ENCODE assay signal across 15 cellular contexts in the genomic region with DNA sequence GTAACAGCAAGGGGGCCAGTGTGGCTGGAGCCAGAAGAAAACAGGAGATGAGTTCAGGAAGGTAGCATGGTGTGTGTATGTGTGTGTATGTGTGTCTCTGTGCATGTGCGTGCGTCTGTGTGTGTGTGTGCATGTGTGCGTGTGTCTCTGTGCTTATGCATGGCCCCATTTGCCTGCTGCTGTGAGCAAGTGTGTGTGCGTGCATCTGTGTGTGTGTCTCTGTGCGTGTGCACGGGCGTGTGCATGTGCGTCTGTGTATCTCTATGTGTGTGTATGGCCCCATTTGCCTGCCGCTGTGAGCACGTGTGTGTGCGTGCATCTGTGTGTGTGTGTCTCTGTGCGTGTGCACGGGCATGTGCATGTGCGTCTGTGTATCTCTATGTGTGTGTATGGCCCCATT. TPM values are rescaled to one million over a fixed set of nuclear protein-coding genes. Genes with fewer than 3 reads are reported as not detected.
DNase-seq lines count a peak whose midpoint lies in the region; ATAC-seq, FAIRE-seq and TF ChIP-seq lines count a peak whose summit lies in the region.
"Had no signal": no experiment of that assay in that cellular context is flagged by ENCODE, and none has a peak within 500 bp of the region (broad histone marks: within the 10 kb centered on the region; RNA-seq: fewer than 3 reads in every experiment).

No MANE protein-coding gene starts in this region.

- intact Hi-C loops in HepG2 (cut with micrococcal nuclease; ENCODE audit: unreplicated experiment) = no loop called here
- intact Hi-C loops in right lobe of liver (cut with DNase I) = no loop called here
- intact Hi-C loops in upper lobe of right lung (cut with DNase I) = no loop called here
- intact Hi-C loops in left cardiac atrium (cut with DNase I) = no loop called here

- no peaks in the 10 kb centered on the region for H3K79me2 ChIP-seq in HepG2 (ENCODE audit: insufficient read depth, low read length)

- H3K27me3 ChIP-seq in HepG2 (ENCODE audit: control insufficient read depth in 1 of 2, insufficient read depth in 2 of 2, low read length in 2 of 2) (no peaks in the 10 kb centered on the region), right lobe of liver (no peaks in the 10 kb centered on the region), bronchial epithelial cell (ENCODE audit: control insufficient read depth, insufficient read depth, low read length) (no peaks in the 10 kb centered on the region), upper lobe of right lung (no peaks in the 10 kb centered on the region)
- H3K27me3 ChIP-seq: BLaER1 had no signal

- no peak for TF ChIP-seq POLR2A in HepG2 (IDR thresholded peaks at IDR 0.05; ENCODE audit: insufficient read depth in 1 of 2, low read depth in 2 of 2, low read length in 2 of 2)
- TF ChIP-seq POLR2A in right lobe of liver (IDR thresholded peaks at IDR 0.05) = no peak

- H3K9me3 ChIP-seq in HepG2 (ENCODE audit: low read length) = no peaks in the 10 kb centered on the region
- no peaks in the 10 kb centered on the region for H3K9me3 ChIP-seq in right lobe of liver
- no peaks in the 10 kb centered on the region for H3K9me3 ChIP-seq in upper lobe of right lung
- H3K9me3 ChIP-seq: BLaER1 had no signal

- POLR2A ChIA-PET in HepG2 (lab: Yijun Ruan, JAX) = no interaction called here

- H3K4me1 ChIP-seq in HepG2 (ENCODE audit: insufficient read depth, low read length) = peaks cover 9% of the 10 kb centered on the region
- peaks cover 0 to 7% (median 0%) of the 10 kb centered on the region in 4 donors for H3K4me1 ChIP-seq in right lobe of liver
- H3K4me1 ChIP-seq in upper lobe of right lung = no peaks in the 10 kb centered on the region
- H3K4me1 ChIP-seq: BLaER1 had no signal

- no peak for ATAC-seq in HepG2
- no peak for ATAC-seq in right lobe of liver
- ATAC-seq in upper lobe of right lung = peak; percentile 11
- no peak for ATAC-seq in left cardiac atrium

- 100% methylated on average over 5 of the region's 14 CpGs for WGBS in HepG2 (ENCODE audit: low lambda C conversion rate)
- WGBS in right lobe of liver (ENCODE audit: insufficient coverage, low coverage, low lambda C conversion rate, missing lambda C conversion rate) = no CpG with 5 or more reads among the region's 14 CpGs

- H3K36me3 ChIP-seq in HepG2 (replicated peaks in 1 of 2; ENCODE audit: control insufficient read depth in 1 of 2, insufficient read depth in 2 of 2, low read length in 2 of 2) (peaks cover 0 to 2% of the 10 kb centered on the region in 2 experiments; a peak in 1 of 5 replicates), right lobe of liver (no peaks in the 10 kb centered on the region), bronchial epithelial cell (ENCODE audit: control insufficient read depth, insufficient read depth, low read length) (no peaks in the 10 kb centered on the region), upper lobe of right lung (no peaks in the 10 kb centered on the region)
- H3K36me3 ChIP-seq: BLaER1 had no signal

- H2AFZ ChIP-seq in HepG2 (ENCODE audit: low read length) = no peak overlapping the region

- BruUV-seq in HepG2 (replicated peaks; lab: Mats Ljungman, UMichigan) = no TSS peak

- no peak overlapping the region for H3K9ac ChIP-seq in HepG2 (ENCODE audit: insufficient read depth, low read depth, low read length)
- H3K9ac ChIP-seq: BLaER1 had no signal

- no peak for DNase-seq in HepG2 (ENCODE audit: low spot score)
- no peak for DNase-seq in right lobe of liver
- DNase-seq in bronchial epithelial cell (ENCODE audit: low read depth) = no peak
- no peak for DNase-seq in upper lobe of right lung
- DNase-seq in left cardiac atrium = no peak
- no peak for DNase-seq in midbrain (lab: John Stamatoyannopoulos, UW)
- DNase-seq in NCI-H2029 (lab: John Stamatoyannopoulos, UW) = no peak
- DNase-seq: 8988T; CD4-positive, alpha-beta memory T cell; DMS153; DMS79; GDM1; HCEC 1CT had no signal

- no peak overlapping the region for H3K27ac ChIP-seq in HepG2 (ENCODE audit: extremely low read length, insufficient read depth, low read length)
- no peak overlapping the region for H3K27ac ChIP-seq in right lobe of liver
- no peak overlapping the region for H3K27ac ChIP-seq in upper lobe of right lung
- H3K27ac ChIP-seq: BLaER1 had no signal

- no peaks in the 10 kb centered on the region for H4K20me1 ChIP-seq in HepG2 (ENCODE audit: insufficient read depth, low read length)
- H4K20me1 ChIP-seq: BLaER1 had no signal

- H3K4me2 ChIP-seq in HepG2 (ENCODE audit: low read depth, low read length) = no peak overlapping the region
- H3K4me2 ChIP-seq: BLaER1 had no signal

- TF ChIP-seq CTCF in HepG2 (CRISPR knock-in tag; IDR thresholded peaks at IDR 0.05) (no peak), right lobe of liver (IDR thresholded peaks at IDR 0.05) (no peak), bronchial epithelial cell (IDR thresholded peaks at IDR 0.05; ENCODE audit: insufficient read depth, low read length, severe bottlenecking) (no peak), upper lobe of right lung (IDR thresholded peaks at IDR 0.05) (no peak)

- no peak for FAIRE-seq in HepG2 (lab: Jason Lieb, UNC)
- FAIRE-seq in bronchial epithelial cell (lab: Jason Lieb, UNC) = peak; percentile 100
- FAIRE-seq: GM19239 had no signal

- no peak for TF ChIP-seq RAD21 in HepG2 (CRISPR knock-in tag; IDR thresholded peaks at IDR 0.05)

- TF ChIP-seq EP300 in HepG2 (IDR thresholded peaks at IDR 0.05; ENCODE audit: low read depth in 2 of 2, low read length in 2 of 2) (no peak), HepG2 (CRISPR knock-in tag; IDR thresholded peaks at IDR 0.05; ENCODE audit: borderline replicate concordance) (no peak)

- CTCF ChIA-PET in HepG2 (lab: Yijun Ruan, JAX; ENCODE audit: low intra/inter-chr PET ratio, low total read pairs) = no interaction called here

- in situ Hi-C loops in HepG2 (cut with HindIII; ENCODE audit: extremely low pct_ligation_motif_present, low pct_unique_long_range_greater_than_20kb) = no loop called here

- no peak overlapping the region for H3K4me3 ChIP-seq in HepG2 (replicated peaks in 1 of 3; ENCODE audit: insufficient read depth in 1 of 3, low read depth in 2 of 3, low read length in 3 of 3)
- no peak overlapping the region for H3K4me3 ChIP-seq in right lobe of liver
- H3K4me3 ChIP-seq in bronchial epithelial cell (ENCODE audit: low read depth, low read length) = no peak overlapping the region
- no peak overlapping the region for H3K4me3 ChIP-seq in upper lobe of right lung
- H3K4me3 ChIP-seq: BLaER1 had no signal

RNA-seq across cellular contexts. Expression of a gene that starts 7.1 kb away (rescaled TPM):
- 6.4 and 7.9 TPM in 2 replicates for total RNA-seq in HepG2 (2016; rRNA removed; fragmentation: Illumina TruSeq; extraction: Trizol)
- total RNA-seq in HepG2 (2016; cell fraction: cytosol; rRNA removed; fragmentation: Illumina TruSeq; extraction: Trizol; ENCODE audit: low read depth) = 5.1 and 5.6 TPM in 2 replicates
- 5.8 and 6.7 TPM in 2 replicates for total RNA-seq in HepG2 (2016; cell fraction: insoluble cytoplasmic fraction; rRNA removed; fragmentation: Illumina TruSeq; extraction: Trizol)
- total RNA-seq in HepG2 (2016; cell fraction: membrane; rRNA removed; fragmentation: Illumina TruSeq; extraction: Trizol) = 5.6 and 6.3 TPM in 2 replicates
- total RNA-seq in HepG2 (2016; cell fraction: nucleus; rRNA removed; fragmentation: Illumina TruSeq; extraction: Trizol) = 7.1 and 7.7 TPM in 2 replicates
- polyA plus RNA-seq in HepG2 (2011; rRNA removed) = 24.2 and 27.4 TPM in 2 replicates
- 13.2 and 18.2 TPM in 2 replicates for polyA plus RNA-seq in HepG2 (2011; cell fraction: cytosol; rRNA removed)
- 26.2 and 26.5 TPM in 2 replicates for polyA plus RNA-seq in HepG2 (2011; cell fraction: nucleus; rRNA removed)
- 17.5 and 20.3 TPM in 2 replicates for polyA plus RNA-seq in HepG2 (2012)
- 8.0 and 8.6 TPM in 2 replicates for polyA plus RNA-seq in HepG2 (2016; cell fraction: cytosol; fragmentation: Illumina TruSeq; extraction: Trizol; ENCODE audit: low read depth)
- 17.4 and 20.8 TPM in 2 replicates for polyA plus RNA-seq in HepG2 (2016; cell fraction: insoluble cytoplasmic fraction; fragmentation: Illumina TruSeq; extraction: Trizol; ENCODE audit: low read depth)
- polyA plus RNA-seq in HepG2 (2016; cell fraction: membrane; fragmentation: Illumina TruSeq; extraction: Trizol; ENCODE audit: low read depth) = 10.3 and 10.7 TPM in 2 replicates
- polyA plus RNA-seq in HepG2 (2016; cell fraction: nucleus; fragmentation: Illumina TruSeq; extraction: Trizol; ENCODE audit: insufficient read depth, low read depth) = 13.2 and 13.4 TPM in 2 replicates
- polyA minus RNA-seq in HepG2 (2011; rRNA and poly(A)+ RNA removed; ENCODE audit: low replicate concordance) = 28.2 and 50.1 TPM in 2 replicates
- polyA minus RNA-seq in HepG2 (2011; cell fraction: cytosol; rRNA and poly(A)+ RNA removed) = 15.1 and 16.0 TPM in 2 replicates
- polyA minus RNA-seq in HepG2 (2011; cell fraction: nucleus; rRNA and poly(A)+ RNA removed) = 31.0 and 36.3 TPM in 2 replicates
- 10 to 100 TPM; 10.1 to 24.0 (median 13.4) TPM for total RNA-seq in right lobe of liver
- 3.7 and 4.2 TPM in 2 replicates for total RNA-seq in bronchial epithelial cell
- total RNA-seq in upper lobe of right lung = 15.3 TPM
- total RNA-seq in left cardiac atrium = 10 to 100 TPM; 13.5 to 18.9 TPM

RNA-seq across cellular contexts. Expression of a gene that starts 22.6 kb away (rescaled TPM):
- total RNA-seq in HepG2 (2016; rRNA removed; fragmentation: Illumina TruSeq; extraction: Trizol) (86.3 and 120 TPM in 2 replicates), right lobe of liver (10 to 100 TPM in 5 of 6 experiments, 1 to 10 TPM in 1; 8.6 to 20.3 (median 12.9) TPM), bronchial epithelial cell (47.6 and 60.8 TPM in 2 replicates), upper lobe of right lung (17.0 TPM), left cardiac atrium (10 to 100 TPM; 22.1 to 23.7 TPM)
- 21.3 and 22.5 TPM in 2 replicates for total RNA-seq in HepG2 (2016; cell fraction: cytosol; rRNA removed; fragmentation: Illumina TruSeq; extraction: Trizol; ENCODE audit: low read depth)
- 90.7 and 130 TPM in 2 replicates for total RNA-seq in HepG2 (2016; cell fraction: insoluble cytoplasmic fraction; rRNA removed; fragmentation: Illumina TruSeq; extraction: Trizol)
- 28.2 and 30.2 TPM in 2 replicates for total RNA-seq in HepG2 (2016; cell fraction: membrane; rRNA removed; fragmentation: Illumina TruSeq; extraction: Trizol)
- 36.7 and 39.2 TPM in 2 replicates for total RNA-seq in HepG2 (2016; cell fraction: nucleus; rRNA removed; fragmentation: Illumina TruSeq; extraction: Trizol)
- 29.7 and 32.7 TPM in 2 replicates for polyA plus RNA-seq in HepG2 (2011; rRNA removed)
- 38.1 and 39.4 TPM in 2 replicates for polyA plus RNA-seq in HepG2 (2011; cell fraction: cytosol; rRNA removed)
- 13.5 and 14.5 TPM in 2 replicates for polyA plus RNA-seq in HepG2 (2011; cell fraction: nucleus; rRNA removed)
- 33.6 and 40.3 TPM in 2 replicates for polyA plus RNA-seq in HepG2 (2012)
- 11.3 and 12.3 TPM in 2 replicates for polyA plus RNA-seq in HepG2 (2016; cell fraction: cytosol; fragmentation: Illumina TruSeq; extraction: Trizol; ENCODE audit: low read depth)
- 101 and 104 TPM in 2 replicates for polyA plus RNA-seq in HepG2 (2016; cell fraction: insoluble cytoplasmic fraction; fragmentation: Illumina TruSeq; extraction: Trizol; ENCODE audit: low read depth)
- 16.7 and 17.6 TPM in 2 replicates for polyA plus RNA-seq in HepG2 (2016; cell fraction: membrane; fragmentation: Illumina TruSeq; extraction: Trizol; ENCODE audit: low read depth)
- polyA plus RNA-seq in HepG2 (2016; cell fraction: nucleus; fragmentation: Illumina TruSeq; extraction: Trizol; ENCODE audit: insufficient read depth, low read depth) = 38.5 and 40.8 TPM in 2 replicates
- 48.8 and 126 TPM in 2 replicates for polyA minus RNA-seq in HepG2 (2011; rRNA and poly(A)+ RNA removed; ENCODE audit: low replicate concordance)
- polyA minus RNA-seq in HepG2 (2011; cell fraction: cytosol; rRNA and poly(A)+ RNA removed) = 20.6 and 22.9 TPM in 2 replicates
- polyA minus RNA-seq in HepG2 (2011; cell fraction: nucleus; rRNA and poly(A)+ RNA removed) = 24.2 and 25.6 TPM in 2 replicates
